In genomic region chr9:4662989-4663792, GRCh38 we compare ENCODE assay signal across 8 cellular contexts. TPM values are rescaled to one million over a fixed set of nuclear protein-coding genes. Genes with fewer than 3 reads are reported as not detected.
A peak's percentile ranks its signal among the peaks of the same experiment; 100 is the strongest.
DNase-seq lines count a peak whose midpoint lies in the region; ATAC-seq lines count a peak whose summit lies in the region.

No MANE protein-coding gene starts in this region.

- H3K27ac Mint-ChIP-seq in natural killer cell treated with Interleukin-12 subunit alpha and Interleukin-12 subunit beta and Interleukin-15 and Interleukin-18, amount 100 ng/mL, for 72 hours, result peak overlapping the region; percentile 65 to 79

- ATAC-seq in natural killer cell treated with Interleukin-12 subunit alpha and Interleukin-12 subunit beta and Interleukin-15 and Interleukin-18, amount 100 ng/mL, for 72 hours, result peak in 1 of 2 donors; percentile 5

- H3K4me1 ChIP-seq in duodenal mucosa (ENCODE audit: control insufficient read depth in 1 of 2, insufficient read depth in 2 of 2, low read length in 2 of 2), result peaks cover 38 to 42% of the 10 kb centered on the region in 2 donors

- DNase-seq in NCI-H748 (lab: John Stamatoyannopoulos, UW; ENCODE audit: unreplicated experiment) (peak; percentile 50), NCI-H748 treated with DMSO at 0.1 percent for 48 hours (lab: John Stamatoyannopoulos, UW) (no peak), NCI-H774 (lab: John Stamatoyannopoulos, UW) (peak; percentile 45), NOMO-1 treated with dmso at 0.1 percent for 144 hours (lab: John Stamatoyannopoulos, UW; ENCODE audit: unreplicated experiment) (no peak), Ammon's horn (ENCODE audit: low spot score) (no peak), NCI-H1436 treated with DMSO at 0.1 percent for 48 hours (lab: John Stamatoyannopoulos, UW) (no peak)
- no peak for DNase-seq in natural killer cell treated with Interleukin-12 subunit alpha and Interleukin-12 subunit beta and Interleukin-15 and Interleukin-18, amount 100 ng/mL, for 72 hours (ENCODE audit: low spot score)

- H3K4me1 Mint-ChIP-seq in natural killer cell treated with Interleukin-12 subunit alpha and Interleukin-12 subunit beta and Interleukin-15 and Interleukin-18, amount 100 ng/mL, for 72 hours (ENCODE audit: low read depth in 2 of 2), result peaks cover 46 to 56% of the 10 kb centered on the region in 2 donors

- H3K9me3 Mint-ChIP-seq in natural killer cell treated with Interleukin-12 subunit alpha and Interleukin-12 subunit beta and Interleukin-15 and Interleukin-18, amount 100 ng/mL, for 72 hours, result no peaks in the 10 kb centered on the region

- no peaks in the 10 kb centered on the region for H3K27me3 ChIP-seq in duodenal mucosa (ENCODE audit: control insufficient read depth in 1 of 2, insufficient read depth in 2 of 2, low read length in 2 of 2)

- peak overlapping the region; percentile 72 to 86 for H3K9ac ChIP-seq in duodenal mucosa (ENCODE audit: low read depth in 1 of 2, low read length in 2 of 2)

- no peaks in the 10 kb centered on the region for H3K36me3 ChIP-seq in duodenal mucosa (ENCODE audit: control insufficient read depth in 1 of 2, insufficient read depth in 2 of 2, low read length in 2 of 2)

- peak overlapping the region; percentile 84 for H3K27ac ChIP-seq in duodenal mucosa (ENCODE audit: low read depth, low read length)

- H3K9me3 ChIP-seq in duodenal mucosa (ENCODE audit: control insufficient read depth in 1 of 2, low read length in 2 of 2), result no peaks in the 10 kb centered on the region

- peaks cover 3 to 6% of the 10 kb centered on the region in 2 donors for H3K27me3 Mint-ChIP-seq in natural killer cell treated with Interleukin-12 subunit alpha and Interleukin-12 subunit beta and Interleukin-15 and Interleukin-18, amount 100 ng/mL, for 72 hours

- no peaks in the 10 kb centered on the region for H3K36me3 Mint-ChIP-seq in natural killer cell treated with Interleukin-12 subunit alpha and Interleukin-12 subunit beta and Interleukin-15 and Interleukin-18, amount 100 ng/mL, for 72 hours

- H3K4me3 Mint-ChIP-seq in natural killer cell treated with Interleukin-12 subunit alpha and Interleukin-12 subunit beta and Interleukin-15 and Interleukin-18, amount 100 ng/mL, for 72 hours, result peak overlapping the region; percentile 97

- H3K4me3 ChIP-seq in duodenal mucosa (ENCODE audit: low read depth in 1 of 2, low read length in 2 of 2), result peak overlapping the region; percentile 85 to 87

RNA-seq across cellular contexts. Expression of gene PLPP6, which starts 1.1 kb away (rescaled TPM):
- total RNA-seq in natural killer cell treated with Interleukin-12 subunit alpha and Interleukin-12 subunit beta and Interleukin-15 and Interleukin-18, amount 100 ng/mL, for 72 hours, result 1 to 10 TPM; 3.8 to 5.9 TPM

RNA-seq across cellular contexts. Expression of gene SPATA6L, which starts 3.1 kb away (rescaled TPM):
- 1 to 10 TPM in 1 of 2 donors, under 1 TPM in 1; 0.78 to 2.6 TPM for total RNA-seq in natural killer cell treated with Interleukin-12 subunit alpha and Interleukin-12 subunit beta and Interleukin-15 and Interleukin-18, amount 100 ng/mL, for 72 hours

RNA-seq across cellular contexts. Expression of gene CDC37L1, which starts 16.2 kb away (rescaled TPM):
- total RNA-seq in natural killer cell treated with Interleukin-12 subunit alpha and Interleukin-12 subunit beta and Interleukin-15 and Interleukin-18, amount 100 ng/mL, for 72 hours, result 10 to 100 TPM in 1 of 2 donors, 1 to 10 TPM in 1; 9.0 to 11.7 TPM

Comparison
In these comparisons a context has a peak if more than half of its experiments do, and no peak if none do; other contexts are left out.
1. DNase-seq: peak in NCI-H748 (single experiment) and NCI-H774 (single experiment); none in NCI-H748 treated with DMSO at 0.1 percent for 48 hours (single experiment), natural killer cell treated with Interleukin-12 subunit alpha and Interleukin-12 subunit beta and Interleukin-15 and Interleukin-18, amount 100 ng/mL, for 72 hours (single experiment), NOMO-1 treated with dmso at 0.1 percent for 144 hours (single experiment), Ammon's horn (single experiment) and NCI-H1436 treated with DMSO at 0.1 percent for 48 hours (single experiment).